ENCODE assay signal across 38 cellular contexts in the genomic region with DNA sequence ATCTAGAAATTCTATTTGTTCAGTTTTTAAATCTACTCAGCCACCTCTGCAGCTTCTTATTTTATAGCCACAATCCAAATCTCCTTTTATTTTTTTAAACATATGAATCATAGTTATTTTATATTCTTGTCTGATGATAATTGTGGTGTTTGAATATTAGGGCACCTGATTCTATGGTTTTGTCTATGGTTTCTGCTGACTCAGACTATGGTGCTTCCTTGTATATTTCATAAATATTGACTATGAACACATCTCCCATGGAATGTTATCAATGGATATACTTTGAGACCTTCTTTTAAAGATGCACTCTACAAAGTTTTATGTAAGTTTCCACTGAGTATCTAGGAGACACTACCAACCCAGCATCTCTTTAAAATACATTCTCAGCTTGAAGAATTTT.
"Had no signal": no experiment of that assay in that cellular context is flagged by ENCODE, and none has a peak within 500 bp of the region (broad histone marks: within the 10 kb centered on the region; RNA-seq: fewer than 3 reads in every experiment).

No MANE protein-coding gene starts in this region.

- ATAC-seq: activated CD8-positive, alpha-beta T cell treated with anti-CD3 and anti-CD28 coated beads for 36 hours; activated naive CD8-positive, alpha-beta T cell treated with anti-CD3 and anti-CD28 coated beads, Interleukin-2, amount 50 U/mL, for 24 hours; activated T-cell treated with anti-CD3 and anti-CD28 coated beads, Interleukin-2, amount 50 U/mL, for 4 hours; activated T-cell treated with anti-CD3 and anti-CD28 coated beads, Interleukin-2, amount 50 U/mL, for 72 hours; activated T-helper 17 cell treated with anti-CD3 and anti-CD28 coated beads, Interleukin-2, amount 50 U/mL, for 72 hours had no signal

- H3K27ac ChIP-seq: ascending aorta, cardiac muscle cell, VCaP had no signal

- H3K36me3 ChIP-seq: ascending aorta, cardiac muscle cell had no signal

- H3K4me1 ChIP-seq: ascending aorta had no signal

- H3K4me3 ChIP-seq: ascending aorta, cardiac muscle cell had no signal

- H3K9me3 Mint-ChIP-seq: activated naive CD4-positive, alpha-beta T cell treated with anti-CD3 and anti-CD28 coated beads, Interleukin-2, amount 50 U/mL, for 24 hours; activated T-helper 17 cell treated with anti-CD3 and anti-CD28 coated beads, Interleukin-2, amount 50 U/mL, for 72 hours; central memory CD8-positive, alpha-beta T cell had no signal

- H3K4me1 Mint-ChIP-seq: activated B cell treated with CpG ODN at 0.5 μM for 24 hours; activated CD4-positive, alpha-beta T cell treated with anti-CD3 and anti-CD28 coated beads, Interleukin-2, amount 10 ng/mL, durations not matched to agents 24 days and 14 days; activated naive CD4-positive, alpha-beta T cell treated with anti-CD3 and anti-CD28 coated beads, Interleukin-2, amount 10 ng/mL, durations not matched to agents 7 days and 5 days; activated naive CD4-positive, alpha-beta T cell treated with anti-CD3 and anti-CD28 coated beads, Interleukin-2, amount 50 U/mL, for 24 hours; activated naive CD8-positive, alpha-beta T cell treated with anti-CD3 and anti-CD28 coated beads, Interleukin-2, amount 10 ng/mL, durations not matched to agents 7 days and 5 days; activated naive CD8-positive, alpha-beta T cell treated with anti-CD3 and anti-CD28 coated beads, Interleukin-2, amount 50 U/mL, for 24 hours; activated T-helper 17 cell treated with anti-CD3 and anti-CD28 coated beads, Interleukin-2, amount 50 U/mL, for 72 hours; central memory CD8-positive, alpha-beta T cell had no signal

- H3K9me3 ChIP-seq: ascending aorta had no signal

- FAIRE-seq: bronchial epithelial cell, TTC549 had no signal

- H3K36me3 Mint-ChIP-seq: activated CD4-positive, alpha-beta memory T cell treated with anti-CD3 and anti-CD28 coated beads for 36 hours; activated naive CD4-positive, alpha-beta T cell treated with anti-CD3 and anti-CD28 coated beads, Interleukin-2, amount 10 ng/mL, durations not matched to agents 7 days and 5 days; activated naive CD4-positive, alpha-beta T cell treated with anti-CD3 and anti-CD28 coated beads, Interleukin-2, amount 50 U/mL, for 24 hours; activated naive CD8-positive, alpha-beta T cell; activated naive CD8-positive, alpha-beta T cell treated with anti-CD3 and anti-CD28 coated beads, Interleukin-2, amount 10 ng/mL, durations not matched to agents 7 days and 5 days; brain had no signal

- H3K4me3 Mint-ChIP-seq: activated B cell treated with CpG ODN at 0.5 μM for 24 hours; activated CD4-positive, alpha-beta memory T cell treated with anti-CD3 and anti-CD28 coated beads for 36 hours; activated CD4-positive, alpha-beta T cell treated with anti-CD3 and anti-CD28 coated beads, Interleukin-2, amount 10 ng/mL, durations not matched to agents 24 days and 14 days; activated CD8-positive, alpha-beta T cell treated with anti-CD3 and anti-CD28 coated beads for 36 hours; activated naive CD4-positive, alpha-beta T cell treated with anti-CD3 and anti-CD28 coated beads, Interleukin-2, amount 10 ng/mL, durations not matched to agents 7 days and 5 days; activated naive CD4-positive, alpha-beta T cell treated with anti-CD3 and anti-CD28 coated beads, Interleukin-2, amount 50 U/mL, for 24 hours; activated naive CD8-positive, alpha-beta T cell; activated naive CD8-positive, alpha-beta T cell treated with anti-CD3 and anti-CD28 coated beads, Interleukin-2, amount 10 ng/mL, durations not matched to agents 7 days and 5 days; activated naive CD8-positive, alpha-beta T cell treated with anti-CD3 and anti-CD28 coated beads, Interleukin-2, amount 50 U/mL, for 24 hours; activated T-cell treated with anti-CD3 and anti-CD28 coated beads, Interleukin-2, amount 50 U/mL, for 4 hours; activated T-cell treated with anti-CD3 and anti-CD28 coated beads, Interleukin-2, amount 50 U/mL, for 72 hours; activated T-helper 1 cell treated with anti-CD3 and anti-CD28 coated beads, Interleukin-12 subunit alpha, Interleukin-12 subunit beta, Interleukin-2, Interleukin-4 antibody, amounts not matched to agents 30 ng/mL and 10 ng/mL and 1 ng/mL, durations not matched to agents 14 hours and 24 hours and 36 hours; activated T-helper 17 cell treated with anti-CD3 and anti-CD28 coated beads, Interleukin-2, amount 50 U/mL, for 72 hours; brain; central memory CD8-positive, alpha-beta T cell; T-helper 1 cell treated with Interleukin-12 subunit alpha and Interleukin-12 subunit beta and Interleukin-4 antibody, amounts not matched to agents 30 μg/mL and 1 μg/mL, for 36 hours; T-helper 2 cell treated with Interferon-gamma antibody and Interleukin-4, amounts not matched to agents 5 μg/mL and 100 μg/mL, for 36 hours had no signal

- DNase-seq: activated B cell treated with CpG ODN at 0.5 μM for 24 hours; activated CD4-positive, alpha-beta memory T cell treated with anti-CD3 and anti-CD28 coated beads for 36 hours; activated CD4-positive, alpha-beta T cell treated with anti-CD3 and anti-CD28 coated beads for 4 hours; activated CD4-positive, alpha-beta T cell treated with anti-CD3 and anti-CD28 coated beads, Interleukin-2, amount 10 ng/mL, durations not matched to agents 24 days and 14 days; activated CD4-positive, alpha-beta T cell treated with anti-CD3 and anti-CD28 coated beads, Interleukin-2, amount 50 U/mL, for 1 hour; activated CD4-positive, alpha-beta T cell treated with anti-CD3 and anti-CD28 coated beads, Interleukin-2, amount 50 U/mL, for 4 hours; activated CD4-positive, CD25-positive, alpha-beta regulatory T cell treated with anti-CD3 and anti-CD28 coated beads, Interleukin-2, amount 50 U/mL, for 72 hours; activated CD8-positive, alpha-beta memory T cell treated with anti-CD3 and anti-CD28 coated beads, Interleukin-2, amount 50 U/mL, for 4 hours; activated CD8-positive, alpha-beta T cell treated with anti-CD3 and anti-CD28 coated beads for 36 hours; activated effector memory CD4-positive, alpha-beta T cell treated with anti-CD3 and anti-CD28 coated beads, Interleukin-2, amount 50 U/mL, for 16 hours; activated gamma-delta T cell treated with Interleukin-2 at 50 U/mL for 16 hours; activated naive CD4-positive, alpha-beta T cell treated with anti-CD3 and anti-CD28 coated beads, Interleukin-2, amount 10 ng/mL, durations not matched to agents 7 days and 5 days; activated naive CD4-positive, alpha-beta T cell treated with Interleukin-2 at 50 U/mL for 16 hours; activated naive CD8-positive, alpha-beta T cell treated with anti-CD3 and anti-CD28 coated beads, Interleukin-2, amount 10 ng/mL, durations not matched to agents 7 days and 5 days; activated naive CD8-positive, alpha-beta T cell treated with anti-CD3 and anti-CD28 coated beads, Interleukin-2, amount 50 U/mL, for 24 hours; activated T-cell treated with anti-CD3 and anti-CD28 coated beads for 4 hours; activated T-cell treated with anti-CD3 and anti-CD28 coated beads, Interleukin-2, amount 50 U/mL, for 1 hour; activated T-cell treated with anti-CD3 and anti-CD28 coated beads, Interleukin-2, amount 50 U/mL, for 4 hours; activated T-cell treated with anti-CD3 and anti-CD28 coated beads, Interleukin-2, amount 50 U/mL, for 72 hours; amygdala; anterior cingulate cortex; caudate nucleus; cerebellar nuclear complex; T-helper 2 cell; T-helper 9 cell had no signal

- H3K27ac Mint-ChIP-seq: activated B cell treated with CpG ODN at 0.5 μM for 24 hours; activated CD4-positive, alpha-beta memory T cell treated with anti-CD3 and anti-CD28 coated beads for 36 hours; activated CD4-positive, alpha-beta T cell treated with anti-CD3 and anti-CD28 coated beads, Interleukin-2, amount 10 ng/mL, durations not matched to agents 24 days and 14 days; activated CD8-positive, alpha-beta T cell treated with anti-CD3 and anti-CD28 coated beads for 36 hours; activated naive CD4-positive, alpha-beta T cell treated with anti-CD3 and anti-CD28 coated beads, Interleukin-2, amount 10 ng/mL, durations not matched to agents 7 days and 5 days; activated naive CD4-positive, alpha-beta T cell treated with anti-CD3 and anti-CD28 coated beads, Interleukin-2, amount 50 U/mL, for 24 hours; activated naive CD8-positive, alpha-beta T cell; activated naive CD8-positive, alpha-beta T cell treated with anti-CD3 and anti-CD28 coated beads, Interleukin-2, amount 10 ng/mL, durations not matched to agents 7 days and 5 days; activated naive CD8-positive, alpha-beta T cell treated with anti-CD3 and anti-CD28 coated beads, Interleukin-2, amount 50 U/mL, for 24 hours; activated T-cell treated with anti-CD3 and anti-CD28 coated beads, Interleukin-2, amount 50 U/mL, for 72 hours; activated T-helper 1 cell treated with anti-CD3 and anti-CD28 coated beads, Interleukin-12 subunit alpha, Interleukin-12 subunit beta, Interleukin-2, Interleukin-4 antibody, amounts not matched to agents 30 ng/mL and 10 ng/mL and 1 ng/mL, durations not matched to agents 14 hours and 24 hours and 36 hours; activated T-helper 17 cell treated with anti-CD3 and anti-CD28 coated beads, Interleukin-2, amount 50 U/mL, for 72 hours; brain; T-helper 1 cell treated with Interleukin-12 subunit alpha and Interleukin-12 subunit beta and Interleukin-4 antibody, amounts not matched to agents 30 μg/mL and 1 μg/mL, for 36 hours; T-helper 2 cell treated with Interferon-gamma antibody and Interleukin-4, amounts not matched to agents 5 μg/mL and 100 μg/mL, for 36 hours had no signal

- H3K27me3 ChIP-seq: ascending aorta, cardiac muscle cell had no signal

- H3K27me3 Mint-ChIP-seq: activated B cell treated with CpG ODN at 0.5 μM for 24 hours; activated CD4-positive, alpha-beta memory T cell treated with anti-CD3 and anti-CD28 coated beads for 36 hours; activated CD4-positive, alpha-beta T cell treated with anti-CD3 and anti-CD28 coated beads, Interleukin-2, amount 10 ng/mL, durations not matched to agents 24 days and 14 days; activated CD8-positive, alpha-beta T cell treated with anti-CD3 and anti-CD28 coated beads for 36 hours; activated naive CD4-positive, alpha-beta T cell treated with anti-CD3 and anti-CD28 coated beads, Interleukin-2, amount 10 ng/mL, durations not matched to agents 7 days and 5 days; activated naive CD4-positive, alpha-beta T cell treated with anti-CD3 and anti-CD28 coated beads, Interleukin-2, amount 50 U/mL, for 24 hours; activated naive CD8-positive, alpha-beta T cell; activated naive CD8-positive, alpha-beta T cell treated with anti-CD3 and anti-CD28 coated beads, Interleukin-2, amount 10 ng/mL, durations not matched to agents 7 days and 5 days; activated naive CD8-positive, alpha-beta T cell treated with anti-CD3 and anti-CD28 coated beads, Interleukin-2, amount 50 U/mL, for 24 hours; activated T-helper 17 cell treated with anti-CD3 and anti-CD28 coated beads, Interleukin-2, amount 50 U/mL, for 72 hours; central memory CD8-positive, alpha-beta T cell had no signal
